ENCODE assay signal across 14 cellular contexts in the genomic region with DNA sequence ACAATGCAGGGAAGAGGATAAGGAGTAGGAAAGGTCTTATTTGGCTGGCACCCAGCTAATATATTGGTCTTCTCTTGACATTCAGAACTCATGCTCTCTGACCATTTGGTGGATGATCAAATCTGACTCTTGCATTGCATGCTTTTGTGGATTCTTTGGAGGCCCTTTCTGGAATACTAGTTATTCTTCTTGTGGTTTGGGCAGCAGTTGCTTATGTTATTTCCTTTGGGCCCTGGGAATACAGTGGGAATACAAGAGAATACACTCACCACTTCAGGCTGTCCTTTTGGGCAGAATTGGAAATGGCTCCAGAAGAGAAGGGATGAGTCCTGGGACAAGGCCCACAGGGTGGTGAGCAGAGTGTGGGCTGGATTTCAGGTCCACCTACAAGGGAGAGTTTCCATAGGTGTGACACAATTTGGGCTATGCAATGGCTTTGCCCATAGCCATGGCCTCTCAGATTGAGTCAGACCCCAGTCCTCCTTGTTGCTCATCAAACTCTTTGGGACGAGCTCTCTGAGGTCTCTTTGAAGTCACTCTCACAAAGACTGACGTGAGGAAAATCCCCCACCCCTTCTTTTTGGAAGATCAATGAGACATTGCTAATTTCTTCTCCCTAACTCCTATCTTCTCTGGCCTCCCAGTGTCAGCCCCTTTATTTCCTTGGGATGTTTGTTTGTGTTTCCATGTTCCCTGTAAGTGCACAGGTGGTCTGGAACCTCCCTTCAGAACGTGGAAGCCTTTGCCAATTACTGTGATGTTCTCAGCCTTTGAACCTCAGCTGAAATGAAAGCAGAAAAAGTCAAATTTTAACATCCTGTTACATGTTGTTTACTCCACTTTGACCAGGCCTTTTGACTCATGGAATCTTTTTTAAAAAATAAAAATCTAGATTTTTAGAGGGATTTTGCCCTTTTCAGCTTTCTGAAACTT. TPM values are rescaled to one million over a fixed set of nuclear protein-coding genes. Genes with fewer than 3 reads are reported as not detected.
DNase-seq lines count a peak whose midpoint lies in the region; ATAC-seq and TF ChIP-seq lines count a peak whose summit lies in the region.
"Had no signal": no experiment of that assay in that cellular context is flagged by ENCODE, and none has a peak within 500 bp of the region (broad histone marks: within the 10 kb centered on the region; RNA-seq: fewer than 3 reads in every experiment).

No MANE protein-coding gene starts in this region.

- peaks cover 0 to 4% of the 10 kb centered on the region in 2 donors for H3K4me1 ChIP-seq in right atrium auricular region
- H3K4me1 ChIP-seq: A549 had no signal

- H3K27me3 Mint-ChIP-seq in activated CD4-positive, alpha-beta T cell treated with anti-CD3 and anti-CD28 coated beads for 36 hours, result no peaks in the 10 kb centered on the region
- H3K27me3 Mint-ChIP-seq in T-helper 17 cell, result no peaks in the 10 kb centered on the region
- no peaks in the 10 kb centered on the region for H3K27me3 Mint-ChIP-seq in central memory CD8-positive, alpha-beta T cell

- peaks cover 58% of the 10 kb centered on the region for H3K4me1 Mint-ChIP-seq in activated CD4-positive, alpha-beta T cell treated with anti-CD3 and anti-CD28 coated beads for 36 hours
- H3K4me1 Mint-ChIP-seq in T-helper 17 cell, result peaks cover 15% of the 10 kb centered on the region
- H3K4me1 Mint-ChIP-seq in central memory CD8-positive, alpha-beta T cell, result peaks cover 10% of the 10 kb centered on the region

- H3K9me3 ChIP-seq in T-helper 17 cell (ENCODE audit: control insufficient read depth, low read length, poor library complexity, severe bottlenecking) (no peaks in the 10 kb centered on the region), right atrium auricular region (no peaks in the 10 kb centered on the region)
- H3K9me3 ChIP-seq: A549, SJSA1 had no signal

- no peak overlapping the region for H3K27ac ChIP-seq in right atrium auricular region
- H3K27ac ChIP-seq: A549, SJSA1 had no signal

- no peak for TF ChIP-seq CTCF in right atrium auricular region (IDR thresholded peaks at IDR 0.05)

- DNase-seq in activated CD4-positive, alpha-beta T cell treated with anti-CD3 and anti-CD28 coated beads for 36 hours, result peak; percentile 72
- no peak for DNase-seq in activated CD4-positive, alpha-beta T cell treated with anti-CD3 and anti-CD28 coated beads, Interleukin-2, amount 50 U/mL, for 1 hour
- DNase-seq in T-helper 17 cell (no peak), NOMO-1 (lab: John Stamatoyannopoulos, UW; ENCODE audit: unreplicated experiment in 2 of 2) (no peak), right atrium auricular region (ENCODE audit: low spot score) (no peak)
- DNase-seq in central memory CD8-positive, alpha-beta T cell (ENCODE audit: low spot score in 2 of 2), result no peak
- peak; percentile 61 for DNase-seq in stimulated activated naive CD8-positive, alpha-beta T cell treated with anti-CD3 and anti-CD28 coated beads, Interleukin-15, Interleukin-2, amounts not matched to agents 100 U/mL and 50 U/mL, for 24 hours
- DNase-seq: dorsolateral prefrontal cortex, hypothalamus, NCI-H446 treated with DMSO at 0.1 percent for 48 hours, small intestine had no signal

- intact Hi-C loops in activated CD4-positive, alpha-beta T cell treated with anti-CD3 and anti-CD28 coated beads for 36 hours (cut with DNase I, micrococcal nuclease), result loop anchor here (1.0 kb wide), 4 partner anchors 14 to 27 kb away; no protein-coding TSS in a partner anchor

- peak; percentile 88 for ATAC-seq in activated CD4-positive, alpha-beta T cell treated with anti-CD3 and anti-CD28 coated beads for 36 hours
- ATAC-seq in T-helper 17 cell (no peak), HG02981 (IDR thresholded peaks at IDR 0.05; ENCODE audit: unreplicated experiment) (no peak)
- no peak for ATAC-seq in central memory CD8-positive, alpha-beta T cell (replicated peaks; ENCODE audit: extremely low read depth, poor library complexity, severe bottlenecking)
- ATAC-seq in stimulated activated naive CD8-positive, alpha-beta T cell treated with anti-CD3 and anti-CD28 coated beads, Interleukin-15, Interleukin-2, amounts not matched to agents 100 U/mL and 50 U/mL, for 24 hours, result peak; percentile 92
- ATAC-seq: A549 had no signal

- no peaks in the 10 kb centered on the region for H3K36me3 ChIP-seq in right atrium auricular region
- H3K36me3 ChIP-seq: SJSA1 had no signal

- POLR2A ChIA-PET in activated CD4-positive, alpha-beta T cell treated with anti-CD3 and anti-CD28 coated beads for 36 hours (lab: Charles Lee), result interaction anchor here (0.9 to 1.5 kb wide), 4 partner anchors 12 to 650 kb away, joined by 3 to 11 read pairs (median 3); a partner anchor contains a TSS

- H3K27ac Mint-ChIP-seq in activated CD4-positive, alpha-beta T cell treated with anti-CD3 and anti-CD28 coated beads for 36 hours, result peak overlapping the region; percentile 94
- peak overlapping the region; percentile 53 for H3K27ac Mint-ChIP-seq in T-helper 17 cell
- peak overlapping the region; percentile 74 for H3K27ac Mint-ChIP-seq in central memory CD8-positive, alpha-beta T cell (ENCODE audit: low read depth)

- H3K9me3 Mint-ChIP-seq in activated CD4-positive, alpha-beta T cell treated with anti-CD3 and anti-CD28 coated beads for 36 hours (ENCODE audit: low read depth), result peaks cover 5% of the 10 kb centered on the region
- peaks cover 5% of the 10 kb centered on the region for H3K9me3 Mint-ChIP-seq in central memory CD8-positive, alpha-beta T cell

- CTCF ChIA-PET in activated CD4-positive, alpha-beta T cell treated with anti-CD3 and anti-CD28 coated beads for 36 hours (lab: Charles Lee), result interaction anchor here (0.6 to 2.5 kb wide), 24 partner anchors 10 to 650 kb away, joined by 3 to 18 read pairs (median 4); a partner anchor contains a TSS

- no peak overlapping the region for H3K4me3 ChIP-seq in right atrium auricular region
- H3K4me3 ChIP-seq: A549, dorsolateral prefrontal cortex, SJSA1 had no signal

- H3K27me3 ChIP-seq in right atrium auricular region, result no peaks in the 10 kb centered on the region
- H3K27me3 ChIP-seq: dorsolateral prefrontal cortex, SJSA1 had no signal

- peaks cover 6% of the 10 kb centered on the region for H3K36me3 Mint-ChIP-seq in activated CD4-positive, alpha-beta T cell treated with anti-CD3 and anti-CD28 coated beads for 36 hours (ENCODE audit: low read depth)
- H3K36me3 Mint-ChIP-seq in T-helper 17 cell (ENCODE audit: low read depth), result peaks cover 10% of the 10 kb centered on the region
- H3K36me3 Mint-ChIP-seq in central memory CD8-positive, alpha-beta T cell (ENCODE audit: insufficient read depth), result no peaks in the 10 kb centered on the region

- peak overlapping the region; percentile 29 for H3K4me3 Mint-ChIP-seq in activated CD4-positive, alpha-beta T cell treated with anti-CD3 and anti-CD28 coated beads for 36 hours
- peak overlapping the region; percentile 49 for H3K4me3 Mint-ChIP-seq in T-helper 17 cell
- no peak overlapping the region for H3K4me3 Mint-ChIP-seq in central memory CD8-positive, alpha-beta T cell

RNA-seq across cellular contexts. Expression of a gene that starts 19.4 kb away (rescaled TPM):
- total RNA-seq in activated CD4-positive, alpha-beta T cell treated with anti-CD3 and anti-CD28 coated beads for 36 hours, result 1 to 10 TPM; 4.5 to 5.7 TPM
- total RNA-seq in T-helper 17 cell, result 1 to 10 TPM; 1.2 to 4.0 TPM
- 10 to 100 TPM in 1 of 2 donors, 1 to 10 TPM in 1; 3.7 to 17.2 TPM for total RNA-seq in right atrium auricular region

RNA-seq across cellular contexts. Expression of a gene that starts 31.8 kb away (rescaled TPM):
- total RNA-seq in activated CD4-positive, alpha-beta T cell treated with anti-CD3 and anti-CD28 coated beads for 36 hours, result 100 to 1,000 TPM; 136 to 138 TPM
- total RNA-seq in T-helper 17 cell (100 to 1,000 TPM; 286 to 288 TPM), right atrium auricular region (1 to 10 TPM in 1 of 2 donors, under 1 TPM in 1; 0.19 to 2.2 TPM)
- total RNA-seq: SJSA1 had no signal

RNA-seq across cellular contexts. Expression of a gene that starts 48.8 kb away (rescaled TPM):
- total RNA-seq in activated CD4-positive, alpha-beta T cell treated with anti-CD3 and anti-CD28 coated beads for 36 hours, result 10 to 100 TPM; 21.9 to 22.8 TPM
- total RNA-seq in T-helper 17 cell, result 10 to 100 TPM in 1 of 2 donors, 1 to 10 TPM in 1; 6.6 to 13.5 TPM
- total RNA-seq in right atrium auricular region, result 100 to 1,000 TPM; 212 to 299 TPM
- total RNA-seq: SJSA1 had no signal

Comparison
In these comparisons a context has a peak if more than half of its experiments do, and no peak if none do; other contexts are left out.
1. DNase-seq: peak in activated CD4-positive, alpha-beta T cell treated with anti-CD3 and anti-CD28 coated beads for 36 hours (single experiment) and stimulated activated naive CD8-positive, alpha-beta T cell treated with anti-CD3 and anti-CD28 coated beads, Interleukin-15, Interleukin-2, amounts not matched to agents 100 U/mL and 50 U/mL, for 24 hours (single experiment); none in activated CD4-positive, alpha-beta T cell treated with anti-CD3 and anti-CD28 coated beads, Interleukin-2, amount 50 U/mL, for 1 hour (single experiment), T-helper 17 cell (0 of 3), central memory CD8-positive, alpha-beta T cell (0 of 2), NOMO-1 (0 of 2) and right atrium auricular region (single experiment).
2. ATAC-seq: peak in activated CD4-positive, alpha-beta T cell treated with anti-CD3 and anti-CD28 coated beads for 36 hours (single experiment) and stimulated activated naive CD8-positive, alpha-beta T cell treated with anti-CD3 and anti-CD28 coated beads, Interleukin-15, Interleukin-2, amounts not matched to agents 100 U/mL and 50 U/mL, for 24 hours (single experiment); none in T-helper 17 cell (single experiment), central memory CD8-positive, alpha-beta T cell (single experiment) and HG02981 (single experiment).
3. RNA of a gene that starts 31.8 kb away (total RNA-seq): 286 to 288 TPM in T-helper 17 cell and 136 to 138 TPM in activated CD4-positive, alpha-beta T cell treated with anti-CD3 and anti-CD28 coated beads for 36 hours; 0.19 to 2.2 TPM in right atrium auricular region; every median in the first group is over 10 times any median in the second.
4. RNA of a gene that starts 48.8 kb away (total RNA-seq): 212 to 299 TPM in right atrium auricular region; 21.9 to 22.8 TPM in activated CD4-positive, alpha-beta T cell treated with anti-CD3 and anti-CD28 coated beads for 36 hours and 6.6 to 13.5 TPM in T-helper 17 cell; every median in the first group is over 4 times any median in the second.
5. Peak in every context shown above with its lines, with median percentiles within 50 percentile points of each other: H3K27ac Mint-ChIP-seq.